In genomic region chr15:22813844-22814243, GRCh38 we compare ENCODE assay signal across 31 cellular contexts.
"Had no signal": no experiment of that assay in that cellular context is flagged by ENCODE, and none has a peak within 500 bp of the region (broad histone marks: within the 10 kb centered on the region; RNA-seq: fewer than 3 reads in every experiment).

No MANE protein-coding gene starts in this region.

- H3K27ac Mint-ChIP-seq: activated B cell treated with CpG ODN at 0.5 μM for 24 hours; activated CD4-positive, alpha-beta T cell treated with anti-CD3 and anti-CD28 coated beads, Interleukin-2, amount 10 ng/mL, durations not matched to agents 7 days and 5 days; activated CD8-positive, alpha-beta T cell treated with anti-CD3 and anti-CD28 coated beads for 36 hours; activated naive CD4-positive, alpha-beta T cell treated with anti-CD3 and anti-CD28 coated beads for 36 hours; activated naive CD4-positive, alpha-beta T cell treated with anti-CD3 and anti-CD28 coated beads, Interleukin-2, amount 50 U/mL, for 72 hours; activated naive CD8-positive, alpha-beta T cell treated with anti-CD3 and anti-CD28 coated beads for 36 hours; activated T-cell treated with anti-CD3 and anti-CD28 coated beads, Interleukin-2, amount 50 U/mL, for 72 hours; activated T-helper 1 cell treated with anti-CD3 and anti-CD28 coated beads, Interleukin-12 subunit alpha, Interleukin-12 subunit beta, Interleukin-2, Interleukin-4 antibody, amounts not matched to agents 30 ng/mL and 10 ng/mL and 1 ng/mL, durations not matched to agents 14 hours and 24 hours and 36 hours; activated T-helper 17 cell treated with anti-CD3 and anti-CD28 coated beads, Interleukin-2, amount 50 U/mL, for 72 hours; T-helper 1 cell treated with Interleukin-12 subunit alpha and Interleukin-12 subunit beta and Interleukin-4 antibody, amounts not matched to agents 30 μg/mL and 1 μg/mL, for 36 hours; T-helper 2 cell treated with Interferon-gamma antibody and Interleukin-4, amounts not matched to agents 5 μg/mL and 100 μg/mL, for 36 hours had no signal

- DNase-seq: activated B cell treated with CpG ODN at 0.5 μM for 24 hours; activated CD4-positive, alpha-beta T cell treated with anti-CD3 and anti-CD28 coated beads for 4 hours; activated CD4-positive, alpha-beta T cell treated with anti-CD3 and anti-CD28 coated beads, Interleukin-2, amount 10 ng/mL, durations not matched to agents 7 days and 5 days; activated CD4-positive, alpha-beta T cell treated with anti-CD3 and anti-CD28 coated beads, Interleukin-2, amount 50 U/mL, for 48 hours; activated CD4-positive, CD25-positive, alpha-beta regulatory T cell treated with anti-CD3 and anti-CD28 coated beads, Interleukin-2, amount 50 U/mL, for 72 hours; activated CD8-positive, alpha-beta memory T cell treated with anti-CD3 and anti-CD28 coated beads, Interleukin-2, amount 50 U/mL, for 4 hours; activated CD8-positive, alpha-beta T cell treated with anti-CD3 and anti-CD28 coated beads for 36 hours; activated effector memory CD4-positive, alpha-beta T cell treated with anti-CD3 and anti-CD28 coated beads, Interleukin-2, amount 50 U/mL, for 16 hours; activated gamma-delta T cell treated with Interleukin-2 at 50 U/mL for 16 hours; activated naive CD4-positive, alpha-beta T cell; activated naive CD4-positive, alpha-beta T cell treated with anti-CD3 and anti-CD28 coated beads for 36 hours; activated naive CD4-positive, alpha-beta T cell treated with anti-CD3 and anti-CD28 coated beads, Interleukin-2, amount 50 U/mL, for 16 hours; activated naive CD8-positive, alpha-beta T cell treated with anti-CD3 and anti-CD28 coated beads for 36 hours; activated T-cell treated with anti-CD3 and anti-CD28 coated beads for 4 hours; activated T-cell treated with anti-CD3 and anti-CD28 coated beads, Interleukin-2, amount 50 U/mL, for 4 hours; activated T-cell treated with anti-CD3 and anti-CD28 coated beads, Interleukin-2, amount 50 U/mL, for 72 hours; adrenal gland; amniotic stem cell; aorta; body of pancreas; brain microvascular endothelial cell; central memory CD4-positive, alpha-beta T cell; SW 1271; T-helper 1 cell; T-helper 2 cell; T-helper 9 cell had no signal

- H3K27me3 Mint-ChIP-seq: activated B cell treated with CpG ODN at 0.5 μM for 24 hours; activated CD4-positive, alpha-beta T cell treated with anti-CD3 and anti-CD28 coated beads, Interleukin-2, amount 10 ng/mL, durations not matched to agents 7 days and 5 days; activated CD8-positive, alpha-beta T cell treated with anti-CD3 and anti-CD28 coated beads for 36 hours; activated naive CD8-positive, alpha-beta T cell treated with anti-CD3 and anti-CD28 coated beads for 36 hours; activated T-helper 17 cell treated with anti-CD3 and anti-CD28 coated beads, Interleukin-2, amount 50 U/mL, for 72 hours had no signal

- H3K4me1 Mint-ChIP-seq: activated T-helper 17 cell treated with anti-CD3 and anti-CD28 coated beads, Interleukin-2, amount 50 U/mL, for 72 hours had no signal

- H3K4me3 Mint-ChIP-seq: activated B cell treated with CpG ODN at 0.5 μM for 24 hours; activated CD4-positive, alpha-beta T cell treated with anti-CD3 and anti-CD28 coated beads, Interleukin-2, amount 10 ng/mL, durations not matched to agents 7 days and 5 days; activated CD8-positive, alpha-beta T cell treated with anti-CD3 and anti-CD28 coated beads for 36 hours; activated naive CD4-positive, alpha-beta T cell treated with anti-CD3 and anti-CD28 coated beads for 36 hours; activated naive CD8-positive, alpha-beta T cell treated with anti-CD3 and anti-CD28 coated beads for 36 hours; activated T-cell treated with anti-CD3 and anti-CD28 coated beads, Interleukin-2, amount 50 U/mL, for 4 hours; activated T-cell treated with anti-CD3 and anti-CD28 coated beads, Interleukin-2, amount 50 U/mL, for 72 hours; activated T-helper 1 cell treated with anti-CD3 and anti-CD28 coated beads, Interleukin-12 subunit alpha, Interleukin-12 subunit beta, Interleukin-2, Interleukin-4 antibody, amounts not matched to agents 30 ng/mL and 10 ng/mL and 1 ng/mL, durations not matched to agents 14 hours and 24 hours and 36 hours; activated T-helper 17 cell treated with anti-CD3 and anti-CD28 coated beads, Interleukin-2, amount 50 U/mL, for 72 hours; T-helper 1 cell treated with Interleukin-12 subunit alpha and Interleukin-12 subunit beta and Interleukin-4 antibody, amounts not matched to agents 30 μg/mL and 1 μg/mL, for 36 hours; T-helper 2 cell treated with Interferon-gamma antibody and Interleukin-4, amounts not matched to agents 5 μg/mL and 100 μg/mL, for 36 hours had no signal

- H3K9me3 Mint-ChIP-seq: activated B cell treated with CpG ODN at 0.5 μM for 24 hours; activated CD4-positive, alpha-beta T cell treated with anti-CD3 and anti-CD28 coated beads, Interleukin-2, amount 10 ng/mL, durations not matched to agents 7 days and 5 days; activated CD8-positive, alpha-beta T cell treated with anti-CD3 and anti-CD28 coated beads for 36 hours; activated naive CD4-positive, alpha-beta T cell treated with anti-CD3 and anti-CD28 coated beads for 36 hours; activated naive CD4-positive, alpha-beta T cell treated with anti-CD3 and anti-CD28 coated beads, Interleukin-2, amount 50 U/mL, for 72 hours; activated naive CD8-positive, alpha-beta T cell treated with anti-CD3 and anti-CD28 coated beads for 36 hours; activated T-cell treated with anti-CD3 and anti-CD28 coated beads, Interleukin-2, amount 50 U/mL, for 4 hours; activated T-cell treated with anti-CD3 and anti-CD28 coated beads, Interleukin-2, amount 50 U/mL, for 72 hours; activated T-helper 1 cell treated with anti-CD3 and anti-CD28 coated beads, Interleukin-12 subunit alpha, Interleukin-12 subunit beta, Interleukin-2, Interleukin-4 antibody, amounts not matched to agents 30 ng/mL and 10 ng/mL and 1 ng/mL, durations not matched to agents 14 hours and 24 hours and 36 hours; activated T-helper 17 cell treated with anti-CD3 and anti-CD28 coated beads, Interleukin-2, amount 50 U/mL, for 72 hours; T-helper 1 cell treated with Interleukin-12 subunit alpha and Interleukin-12 subunit beta and Interleukin-4 antibody, amounts not matched to agents 30 μg/mL and 1 μg/mL, for 36 hours; T-helper 2 cell treated with Interferon-gamma antibody and Interleukin-4, amounts not matched to agents 5 μg/mL and 100 μg/mL, for 36 hours had no signal

- ATAC-seq: activated CD8-positive, alpha-beta T cell treated with anti-CD3 and anti-CD28 coated beads for 36 hours; activated naive CD4-positive, alpha-beta T cell treated with anti-CD3 and anti-CD28 coated beads, Interleukin-2, amount 50 U/mL, for 72 hours; activated T-cell treated with anti-CD3 and anti-CD28 coated beads, Interleukin-2, amount 50 U/mL, for 72 hours; activated T-helper 17 cell treated with anti-CD3 and anti-CD28 coated beads, Interleukin-2, amount 50 U/mL, for 72 hours; body of pancreas had no signal
